ENCODE assay signal across 8 cellular contexts in genomic region chr2:218292700-218293014, GRCh38. TPM values are rescaled to one million over a fixed set of nuclear protein-coding genes. Genes with fewer than 3 reads are reported as not detected.
DNase-seq lines count a peak whose midpoint lies in the region; ATAC-seq, FAIRE-seq and TF ChIP-seq lines count a peak whose summit lies in the region.

No MANE protein-coding gene starts in this region.

- H3K27ac ChIP-seq in keratinocyte (ENCODE audit: control insufficient read depth, insufficient read depth, low read length) (peak overlapping the region; percentile 85), stomach (peak overlapping the region; percentile 97 to 100 (median 99))

- dilution Hi-C loops in keratinocyte (cut with MboI; ENCODE audit: extremely low pct_ligation_motif_present, low sequenced_read_pairs) = no loop called here

- peak overlapping the region; percentile 92 for H3K4me3 Mint-ChIP-seq in activated naive CD8-positive, alpha-beta T cell treated with anti-CD3 and anti-CD28 coated beads for 36 hours

- ATAC-seq in HG02759 (IDR thresholded peaks at IDR 0.05; ENCODE audit: unreplicated experiment) = no peak

- H3K9me1 ChIP-seq in keratinocyte (ENCODE audit: control insufficient read depth, extremely low read depth, insufficient read depth, low read length) = no peaks in the 10 kb centered on the region

- H3K36me3 ChIP-seq in keratinocyte (ENCODE audit: control insufficient read depth in 2 of 2, extremely low read depth in 1 of 2, insufficient read depth in 2 of 2, low read length in 2 of 2) (peaks cover 4 to 5% of the 10 kb centered on the region in 2 experiments), stomach (no peaks in the 10 kb centered on the region)

- no peaks in the 10 kb centered on the region for H3K27me3 Mint-ChIP-seq in activated naive CD8-positive, alpha-beta T cell treated with anti-CD3 and anti-CD28 coated beads for 36 hours

- H3K9ac ChIP-seq in keratinocyte (ENCODE audit: control insufficient read depth, extremely low read depth, insufficient read depth, low read length) = peak overlapping the region; percentile 98

- peaks cover 43% of the 10 kb centered on the region for H3K79me2 ChIP-seq in keratinocyte (ENCODE audit: control insufficient read depth, insufficient read depth, low read length)

- peaks cover 78% of the 10 kb centered on the region for H3K4me1 ChIP-seq in keratinocyte (ENCODE audit: control insufficient read depth, extremely low read depth, insufficient read depth, low read length)
- peaks cover 59 to 88% (median 78%) of the 10 kb centered on the region in 4 donors for H3K4me1 ChIP-seq in stomach

- peak overlapping the region; percentile 68 for H3K27ac Mint-ChIP-seq in activated naive CD8-positive, alpha-beta T cell treated with anti-CD3 and anti-CD28 coated beads for 36 hours

- no peaks in the 10 kb centered on the region for H3K9me3 ChIP-seq in keratinocyte (ENCODE audit: control insufficient read depth, low read depth, low read length)
- no peaks in the 10 kb centered on the region for H3K9me3 ChIP-seq in stomach

- WGBS in stomach, 5 donors = 12 to 32% (median 24%) methylated on average over 5 of the region's 5 CpGs

- TF ChIP-seq POLR2A in stomach (IDR thresholded peaks at IDR 0.05) = no peak

- TF ChIP-seq CTCF in keratinocyte (optimal IDR thresholded peaks at IDR 0.05 in 1 of 3, IDR thresholded peaks at IDR 0.05 in 1 of 3, conservative IDR thresholded peaks at IDR 0.05 in 1 of 3; ENCODE audit: extremely low read depth in 1 of 3, insufficient read depth in 2 of 3, low read length in 3 of 3) = no peak
- peak in 1 of 7 experiments; percentile 34 for TF ChIP-seq CTCF in stomach (IDR thresholded peaks at IDR 0.05)

- DNase-seq in NCI-H2029 treated with DMSO at 0.1 percent for 48 hours (lab: John Stamatoyannopoulos, UW) = peak; percentile 18
- no peak for DNase-seq in NCI-H2029 (lab: John Stamatoyannopoulos, UW)
- DNase-seq in activated naive CD8-positive, alpha-beta T cell treated with anti-CD3 and anti-CD28 coated beads for 36 hours = no peak
- no peak for DNase-seq in keratinocyte (ENCODE audit: low read depth, low spot score)
- no peak for DNase-seq in stomach
- DNase-seq in ecto neural progenitor cell (ENCODE audit: low spot score) = no peak
- no peak for DNase-seq in UCSD-AML1 (lab: John Stamatoyannopoulos, UW; ENCODE audit: unreplicated experiment)

- H3K4me1 Mint-ChIP-seq in activated naive CD8-positive, alpha-beta T cell treated with anti-CD3 and anti-CD28 coated beads for 36 hours = peaks cover 50% of the 10 kb centered on the region

- no peaks in the 10 kb centered on the region for H3K9me3 Mint-ChIP-seq in activated naive CD8-positive, alpha-beta T cell treated with anti-CD3 and anti-CD28 coated beads for 36 hours

- FAIRE-seq in keratinocyte (lab: Jason Lieb, UNC) = no peak

- peaks cover 3% of the 10 kb centered on the region for H4K20me1 ChIP-seq in keratinocyte (ENCODE audit: control insufficient read depth, extremely low read depth, insufficient read depth, low read length)

- H3K4me2 ChIP-seq in keratinocyte (ENCODE audit: control insufficient read depth, extremely low read depth, insufficient read depth, low read depth, low read length) = peak overlapping the region; percentile 70

- no peak for TF ChIP-seq EP300 in stomach (IDR thresholded peaks at IDR 0.05)

- peaks cover 11% of the 10 kb centered on the region for H3K36me3 Mint-ChIP-seq in activated naive CD8-positive, alpha-beta T cell treated with anti-CD3 and anti-CD28 coated beads for 36 hours

- H2AFZ ChIP-seq in keratinocyte (ENCODE audit: control insufficient read depth, low read length) = no peak overlapping the region

- intact Hi-C loops in stomach (cut with DNase I; ENCODE audit: low total_unique reads) = no loop called here

- H3K4me3 ChIP-seq in keratinocyte (ENCODE audit: control insufficient read depth in 2 of 3, extremely low read depth in 1 of 3, insufficient read depth in 2 of 3, low read depth in 1 of 3, low read length in 3 of 3) = peak overlapping the region; percentile 37 to 96 (median 74)
- H3K4me3 ChIP-seq in stomach = peak overlapping the region; percentile 64 to 95 (median 82)

- H3K27me3 ChIP-seq in keratinocyte (ENCODE audit: control insufficient read depth, extremely low read depth, insufficient read depth, low read length) (no peaks in the 10 kb centered on the region), stomach (no peaks in the 10 kb centered on the region)

RNA-seq across cellular contexts. Expression of gene TMBIM1, which starts 0.4 kb away (rescaled TPM):
- total RNA-seq in activated naive CD8-positive, alpha-beta T cell treated with anti-CD3 and anti-CD28 coated beads for 36 hours = 10 to 100 TPM; 47.5 to 52.2 TPM
- polyA plus RNA-seq in keratinocyte = 609 to 905 TPM (median 751 TPM) in 3 replicates
- 191 TPM for polyA plus RNA-seq in keratinocyte (2011; ENCODE audit: low read depth)
- 813 and 945 TPM in 2 replicates for polyA plus RNA-seq in keratinocyte (2011; cell fraction: cytosol; rRNA removed)
- polyA plus RNA-seq in keratinocyte (2011; cell fraction: nucleus; rRNA removed) = 1,406 and 1,501 TPM in 2 replicates
- 664 and 1,481 TPM in 2 replicates for polyA plus RNA-seq in keratinocyte (2012; ENCODE audit: low replicate concordance)
- polyA minus RNA-seq in keratinocyte = 637 to 1,645 TPM (median 916 TPM) in 3 replicates
- polyA minus RNA-seq in keratinocyte (2011; cell fraction: cytosol; rRNA and poly(A)+ RNA removed) = 623 TPM
- polyA minus RNA-seq in keratinocyte (2011; cell fraction: nucleus; rRNA and poly(A)+ RNA removed) = 527 and 748 TPM in 2 replicates
- 100 to 1,000 TPM; 103 to 318 (median 223) TPM for total RNA-seq in stomach
- polyA plus RNA-seq in stomach = 100 to 1,000 TPM in 1 of 3 donors, 10 to 100 TPM in 2; 94.6 to 119 (median 97.9) TPM

RNA-seq across cellular contexts. Expression of gene PNKD, which starts 22.3 kb away (rescaled TPM):
- 10 to 100 TPM; 23.6 to 25.1 TPM for total RNA-seq in activated naive CD8-positive, alpha-beta T cell treated with anti-CD3 and anti-CD28 coated beads for 36 hours
- polyA plus RNA-seq in keratinocyte (21.8 to 36.2 TPM (median 22.8 TPM) in 3 replicates), stomach (100 to 1,000 TPM; 114 to 116 (median 114) TPM)
- 10.8 TPM for polyA plus RNA-seq in keratinocyte (2011; ENCODE audit: low read depth)
- polyA plus RNA-seq in keratinocyte (2011; cell fraction: cytosol; rRNA removed) = 20.8 and 30.2 TPM in 2 replicates
- 21.9 and 23.9 TPM in 2 replicates for polyA plus RNA-seq in keratinocyte (2011; cell fraction: nucleus; rRNA removed)
- 29.2 and 36.6 TPM in 2 replicates for polyA plus RNA-seq in keratinocyte (2012; ENCODE audit: low replicate concordance)
- 6.2 to 31.2 TPM (median 9.2 TPM) in 3 replicates for polyA minus RNA-seq in keratinocyte
- polyA minus RNA-seq in keratinocyte (2011; cell fraction: cytosol; rRNA and poly(A)+ RNA removed) = 13.4 TPM
- polyA minus RNA-seq in keratinocyte (2011; cell fraction: nucleus; rRNA and poly(A)+ RNA removed) = 5.5 and 7.0 TPM in 2 replicates
- total RNA-seq in stomach = 100 to 1,000 TPM in 2 of 5 donors, 10 to 100 TPM in 3; 35.1 to 121 (median 76.9) TPM

RNA-seq across cellular contexts. Expression of gene AAMP, which starts 22.7 kb away (rescaled TPM):
- total RNA-seq in activated naive CD8-positive, alpha-beta T cell treated with anti-CD3 and anti-CD28 coated beads for 36 hours = 10 to 100 TPM; 94.6 to 97.7 TPM
- 76.3 to 94.3 TPM (median 78.4 TPM) in 3 replicates for polyA plus RNA-seq in keratinocyte
- polyA plus RNA-seq in keratinocyte (2011; ENCODE audit: low read depth) = 115 TPM
- polyA plus RNA-seq in keratinocyte (2011; cell fraction: cytosol; rRNA removed) = 46.1 and 129 TPM in 2 replicates
- 108 and 122 TPM in 2 replicates for polyA plus RNA-seq in keratinocyte (2011; cell fraction: nucleus; rRNA removed)
- 113 and 114 TPM in 2 replicates for polyA plus RNA-seq in keratinocyte (2012; ENCODE audit: low replicate concordance)
- polyA minus RNA-seq in keratinocyte = 54.2 to 86.2 TPM (median 64.0 TPM) in 3 replicates
- polyA minus RNA-seq in keratinocyte (2011; cell fraction: cytosol; rRNA and poly(A)+ RNA removed) = 100 TPM
- 44.9 and 45.3 TPM in 2 replicates for polyA minus RNA-seq in keratinocyte (2011; cell fraction: nucleus; rRNA and poly(A)+ RNA removed)
- 100 to 1,000 TPM in 4 of 5 donors, 10 to 100 TPM in 1; 82.6 to 218 (median 173) TPM for total RNA-seq in stomach
- 100 to 1,000 TPM in 1 of 3 donors, 10 to 100 TPM in 2; 85.9 to 183 (median 88.9) TPM for polyA plus RNA-seq in stomach

RNA-seq across cellular contexts. Expression of gene GPBAR1, which starts 31.8 kb away (rescaled TPM):
- under 1 TPM; 0.24 to 0.58 TPM for total RNA-seq in activated naive CD8-positive, alpha-beta T cell treated with anti-CD3 and anti-CD28 coated beads for 36 hours
- polyA plus RNA-seq in keratinocyte (0.10 to 0.18 TPM (median 0.12 TPM) in 3 replicates), stomach (1 to 10 TPM; 1.8 to 2.7 (median 2.6) TPM)
- not detected for polyA plus RNA-seq in keratinocyte (2011; ENCODE audit: low read depth)
- 0.05 TPM in 1 of 2 replicates, not detected in the other for polyA plus RNA-seq in keratinocyte (2011; cell fraction: cytosol; rRNA removed)
- 0.57 and 1.0 TPM in 2 replicates for polyA plus RNA-seq in keratinocyte (2011; cell fraction: nucleus; rRNA removed)
- polyA plus RNA-seq in keratinocyte (2012; ENCODE audit: low replicate concordance) = 0.08 and 0.59 TPM in 2 replicates
- 0.42 to 0.92 TPM in 2 of 3 replicates, not detected in the other for polyA minus RNA-seq in keratinocyte
- not detected for polyA minus RNA-seq in keratinocyte (2011; cell fraction: cytosol; rRNA and poly(A)+ RNA removed)
- 1.3 and 1.8 TPM in 2 replicates for polyA minus RNA-seq in keratinocyte (2011; cell fraction: nucleus; rRNA and poly(A)+ RNA removed)
- 1 to 10 TPM in 3 of 5 donors, under 1 TPM in 2; 0.45 to 4.8 (median 1.1) TPM for total RNA-seq in stomach
